In the genomic region with DNA sequence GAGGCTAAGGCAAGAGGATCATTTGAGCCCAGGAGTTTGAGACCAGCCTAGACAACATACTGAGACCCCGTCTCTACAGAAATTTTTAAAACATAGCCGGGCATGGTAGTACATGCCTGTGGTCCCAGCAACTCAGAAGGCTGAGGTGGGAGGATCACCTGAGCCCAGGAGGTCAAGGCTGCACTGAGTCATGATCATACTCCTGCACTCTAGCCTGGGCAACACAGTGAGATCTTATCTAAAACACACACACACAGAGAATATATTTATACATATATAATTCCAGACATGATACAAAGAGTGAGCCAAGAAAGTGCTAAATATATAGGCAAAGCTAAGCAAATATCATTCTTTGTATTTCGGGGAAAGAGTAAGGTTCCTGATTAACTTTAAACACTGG, we compare ENCODE assay signal across 14 cellular contexts.
"Had no signal": no experiment of that assay in that cellular context is flagged by ENCODE, and none has a peak within 500 bp of the region (broad histone marks: within the 10 kb centered on the region; RNA-seq: fewer than 3 reads in every experiment).

No MANE protein-coding gene starts in this region.

- DNase-seq: activated CD4-positive, alpha-beta T cell treated with anti-CD3 and anti-CD28 coated beads, Interleukin-2, amount 50 U/mL, for 4 hours; activated naive CD4-positive, alpha-beta T cell treated with anti-CD3 and anti-CD28 coated beads for 36 hours; anterior cingulate cortex; dorsolateral prefrontal cortex; esophagus squamous epithelium; foreskin keratinocyte; left cardiac atrium; naive B cell; nucleus accumbens; right cardiac atrium had no signal

- ATAC-seq: foreskin keratinocyte; left cardiac atrium; right cardiac atrium; stimulated activated memory B cell treated with anti-CD40 and anti-IgM and Interleukin-4, amounts not matched to agents 10 μg/mL and 1 μg/mL and 100 μg/mL, for 72 hours had no signal

- H3K4me3 Mint-ChIP-seq: activated naive CD4-positive, alpha-beta T cell treated with anti-CD3 and anti-CD28 coated beads for 36 hours; stimulated activated memory B cell treated with anti-CD40 and anti-IgM and Interleukin-4, amounts not matched to agents 10 μg/mL and 1 μg/mL and 100 μg/mL, for 72 hours; type B pancreatic cell had no signal

- H3K9me3 Mint-ChIP-seq: activated naive CD4-positive, alpha-beta T cell treated with anti-CD3 and anti-CD28 coated beads for 36 hours; stimulated activated memory B cell treated with anti-CD40 and anti-IgM and Interleukin-4, amounts not matched to agents 10 μg/mL and 1 μg/mL and 100 μg/mL, for 72 hours; type B pancreatic cell had no signal

- H3K27ac ChIP-seq: breast epithelium, dorsolateral prefrontal cortex, esophagus squamous epithelium, foreskin keratinocyte had no signal

- H3K27ac Mint-ChIP-seq: stimulated activated memory B cell treated with anti-CD40 and anti-IgM and Interleukin-4, amounts not matched to agents 10 μg/mL and 1 μg/mL and 100 μg/mL, for 72 hours had no signal

- H3K36me3 ChIP-seq: breast epithelium had no signal

- H3K4me3 ChIP-seq: breast epithelium, dorsolateral prefrontal cortex, esophagus squamous epithelium, lung had no signal

- H3K9me3 ChIP-seq: breast epithelium, esophagus squamous epithelium had no signal

- H3K27me3 ChIP-seq: breast epithelium, dorsolateral prefrontal cortex, esophagus squamous epithelium, foreskin keratinocyte had no signal

- H3K27me3 Mint-ChIP-seq: naive B cell; stimulated activated memory B cell treated with anti-CD40 and anti-IgM and Interleukin-4, amounts not matched to agents 10 μg/mL and 1 μg/mL and 100 μg/mL, for 72 hours; type B pancreatic cell had no signal
